ENCODE assay signal across 1 cellular context in the genomic region with DNA sequence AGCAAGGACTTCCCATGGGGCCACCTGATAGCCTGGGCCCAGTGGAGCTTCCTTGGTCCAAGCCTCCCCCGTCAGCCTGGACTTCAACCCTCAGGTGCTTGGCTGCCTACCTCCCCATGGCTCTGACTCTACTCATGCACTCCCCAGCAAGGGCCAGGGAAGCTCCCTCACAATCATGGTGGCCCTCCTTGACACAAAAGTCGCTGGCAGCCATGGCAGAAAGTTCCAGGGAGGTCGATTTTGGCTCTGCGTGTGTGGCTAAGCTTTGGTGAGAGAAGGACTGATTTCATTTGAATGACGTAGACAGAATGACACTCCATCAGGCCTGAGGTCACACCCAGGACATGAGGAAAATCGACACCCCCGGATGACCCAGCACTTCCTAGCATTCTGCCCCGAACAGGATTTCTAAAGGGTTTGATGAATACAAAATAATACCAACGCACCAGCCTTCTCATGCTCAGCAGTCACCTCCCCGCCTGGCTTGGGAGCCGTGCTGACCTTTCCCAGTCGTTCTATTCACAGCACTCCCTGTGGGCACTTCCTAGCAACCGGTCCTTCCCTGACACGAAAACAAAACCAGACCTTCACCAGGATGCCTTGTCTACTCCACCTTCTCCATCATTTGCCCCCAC.
TF ChIP-seq lines count a peak whose summit lies in the region.

No MANE protein-coding gene starts in this region.

TF ChIP-seq in IMR-90, 13 proteins besides CTCF, POLR2A, EP300 and RAD21:
- TF ChIP-seq SMC3 (IDR thresholded peaks at IDR 0.05; ENCODE audit: low read depth, low read length) (no peak), MAFK (IDR thresholded peaks at IDR 0.05; ENCODE audit: low read depth, low read length) (no peak), FOS (IDR thresholded peaks at IDR 0.05; ENCODE audit: low read depth, low read length) (no peak), CHD1 (IDR thresholded peaks at IDR 0.05; ENCODE audit: low read depth, low read length) (no peak), NFE2L2 (IDR thresholded peaks at IDR 0.05; ENCODE audit: low read depth, low read length) (no peak), USF2 (IDR thresholded peaks at IDR 0.05; ENCODE audit: low read depth, low read length) (no peak), MAZ (IDR thresholded peaks at IDR 0.05; ENCODE audit: borderline replicate concordance, low read depth, low read length) (no peak), RFX5 (IDR thresholded peaks at IDR 0.05; ENCODE audit: low read depth, low read length) (no peak), MXI1 (IDR thresholded peaks at IDR 0.05; ENCODE audit: borderline replicate concordance, low read depth, low read length) (no peak), RCOR1 (IDR thresholded peaks at IDR 0.05; ENCODE audit: insufficient replicate concordance, low read length) (no peak), CEBPB (IDR thresholded peaks at IDR 0.05; ENCODE audit: low read depth, low read length) (no peak), BHLHE40 (IDR thresholded peaks at IDR 0.05; ENCODE audit: low read depth, low read length) (no peak)
- TF ChIP-seq, protein P1, sequence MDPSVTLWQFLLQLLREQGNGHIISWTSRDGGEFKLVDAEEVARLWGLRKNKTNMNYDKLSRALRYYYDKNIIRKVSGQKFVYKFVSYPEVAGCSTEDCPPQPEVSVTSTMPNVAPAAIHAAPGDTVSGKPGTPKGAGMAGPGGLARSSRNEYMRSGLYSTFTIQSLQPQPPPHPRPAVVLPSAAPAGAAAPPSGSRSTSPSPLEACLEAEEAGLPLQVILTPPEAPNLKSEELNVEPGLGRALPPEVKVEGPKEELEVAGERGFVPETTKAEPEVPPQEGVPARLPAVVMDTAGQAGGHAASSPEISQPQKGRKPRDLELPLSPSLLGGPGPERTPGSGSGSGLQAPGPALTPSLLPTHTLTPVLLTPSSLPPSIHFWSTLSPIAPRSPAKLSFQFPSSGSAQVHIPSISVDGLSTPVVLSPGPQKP (IDR thresholded peaks at IDR 0.05; ENCODE audit: borderline replicate concordance, low read depth, low read length): no peak
